In the genomic region with DNA sequence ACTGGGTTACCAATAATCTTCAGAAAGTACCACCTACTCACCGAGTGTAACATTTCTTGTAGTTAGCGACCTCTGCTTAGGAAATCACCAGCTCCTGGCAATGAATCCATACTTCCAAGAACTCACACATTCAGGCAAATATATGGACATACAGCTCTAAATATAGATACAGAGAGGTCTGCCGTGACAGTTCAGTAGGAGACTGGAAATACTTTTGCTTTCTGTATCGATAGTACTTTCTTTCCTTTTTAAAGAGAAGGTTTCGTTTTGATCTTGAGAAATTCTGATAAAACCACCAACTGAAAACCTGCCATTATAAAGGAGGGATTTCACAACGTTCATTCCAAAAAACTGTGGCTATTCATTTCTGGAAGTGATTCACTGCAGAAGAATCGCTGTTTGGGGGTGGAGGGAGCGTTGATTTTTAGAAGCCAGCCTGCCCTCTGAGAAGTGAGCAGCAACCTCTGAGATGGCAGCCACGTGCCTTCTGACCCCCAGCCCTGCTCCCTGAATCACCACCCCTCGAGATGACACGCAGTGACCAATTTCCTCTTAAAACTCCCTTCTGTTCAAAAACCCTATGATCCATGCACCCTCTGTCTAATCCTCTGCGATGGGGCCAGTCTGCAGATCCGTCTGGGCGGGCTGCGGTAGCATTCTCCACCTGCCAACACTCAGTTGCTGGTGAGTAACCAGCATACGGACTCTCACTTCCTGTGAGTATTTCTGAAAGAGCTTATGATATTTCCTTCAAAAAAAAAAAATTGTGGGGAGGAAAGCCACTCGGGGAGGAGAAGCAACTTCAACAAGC, we compare ENCODE assay signal across 8 cellular contexts.
A peak's percentile ranks its signal among the peaks of the same experiment; 100 is the strongest.
DNase-seq lines count a peak whose midpoint lies in the region; ATAC-seq and TF ChIP-seq lines count a peak whose summit lies in the region.

No MANE protein-coding gene starts in this region.

- DNase-seq in GM12865 (ENCODE audit: low read depth) (peak; percentile 92), NB4 (ENCODE audit: low read depth) (peak; percentile 98), dermis microvascular lymphatic vessel endothelial cell (ENCODE audit: low read depth in 2 of 2) (peak; percentile 58 to 97), NCI-H774 (lab: John Stamatoyannopoulos, UW) (no peak)
- peak; percentile 78 for DNase-seq in activated CD4-positive, alpha-beta T cell treated with anti-CD3 and anti-CD28 coated beads, Interleukin-2, amount 50 U/mL, for 1 hour
- DNase-seq in stimulated activated effector memory CD8-positive, alpha-beta T cell treated with anti-CD3 and anti-CD28 coated beads, Interleukin-12 subunit alpha, Interleukin-12 subunit beta, amount 100 ng/mL, for 72 hours (ENCODE audit: low spot score in 2 of 2): peak; percentile 55 to 90

- peaks cover 3 to 28% of the 10 kb centered on the region in 2 donors for H3K36me3 ChIP-seq in muscle layer of duodenum (ENCODE audit: control insufficient read depth in 1 of 2, insufficient read depth in 2 of 2, low read length in 2 of 2)

- H3K9me3 ChIP-seq in muscle layer of duodenum (ENCODE audit: control insufficient read depth in 1 of 2, low read length in 2 of 2): no peaks in the 10 kb centered on the region

- peak; percentile 68 for TF ChIP-seq POLR2A in NB4 (IDR thresholded peaks at IDR 0.05; ENCODE audit: extremely low read depth, insufficient read length)

- H3K4me3 Mint-ChIP-seq in stimulated activated effector memory CD8-positive, alpha-beta T cell treated with anti-CD3 and anti-CD28 coated beads, Interleukin-12 subunit alpha, Interleukin-12 subunit beta, amount 100 ng/mL, for 72 hours: peak overlapping the region; percentile 62

- peak overlapping the region; percentile 92 for H3K27ac Mint-ChIP-seq in stimulated activated effector memory CD8-positive, alpha-beta T cell treated with anti-CD3 and anti-CD28 coated beads, Interleukin-12 subunit alpha, Interleukin-12 subunit beta, amount 100 ng/mL, for 72 hours

- H3K4me1 ChIP-seq in muscle layer of duodenum (ENCODE audit: control insufficient read depth in 1 of 2, insufficient read depth in 2 of 2, low read length in 2 of 2): peaks cover 26 to 28% of the 10 kb centered on the region in 2 donors

- no peaks in the 10 kb centered on the region for H3K36me3 Mint-ChIP-seq in stimulated activated effector memory CD8-positive, alpha-beta T cell treated with anti-CD3 and anti-CD28 coated beads, Interleukin-12 subunit alpha, Interleukin-12 subunit beta, amount 100 ng/mL, for 72 hours

- H3K4me3 ChIP-seq in GM12865 (ENCODE audit: low read depth, low read length) (peak overlapping the region; percentile 62), NB4 (ENCODE audit: low read depth, low read length) (peak overlapping the region; percentile 90), muscle layer of duodenum (ENCODE audit: low read depth in 1 of 2, low read length in 2 of 2) (peak overlapping the region; percentile 46 to 79)

- H3K4me1 Mint-ChIP-seq in stimulated activated effector memory CD8-positive, alpha-beta T cell treated with anti-CD3 and anti-CD28 coated beads, Interleukin-12 subunit alpha, Interleukin-12 subunit beta, amount 100 ng/mL, for 72 hours: peaks cover 95% of the 10 kb centered on the region

- peak overlapping the region; percentile 97 for H3K27ac ChIP-seq in muscle layer of duodenum (ENCODE audit: low read length)

- ATAC-seq in HG02571 (IDR thresholded peaks at IDR 0.05; ENCODE audit: unreplicated experiment): peak; percentile 84
- ATAC-seq in stimulated activated effector memory CD8-positive, alpha-beta T cell treated with anti-CD3 and anti-CD28 coated beads, Interleukin-12 subunit alpha, Interleukin-12 subunit beta, amount 100 ng/mL, for 72 hours: peak; percentile 82

- H3K27me3 ChIP-seq in muscle layer of duodenum (ENCODE audit: low read depth, low read length): no peaks in the 10 kb centered on the region

- no peak for TF ChIP-seq CTCF in GM12865 (IDR thresholded peaks at IDR 0.05; ENCODE audit: insufficient read depth, low read depth, low read length, missing control alignments)
- no peak for TF ChIP-seq CTCF in NB4 (IDR thresholded peaks at IDR 0.05; ENCODE audit: low read depth, low read length)

- no peaks in the 10 kb centered on the region for H3K9me3 Mint-ChIP-seq in stimulated activated effector memory CD8-positive, alpha-beta T cell treated with anti-CD3 and anti-CD28 coated beads, Interleukin-12 subunit alpha, Interleukin-12 subunit beta, amount 100 ng/mL, for 72 hours
